In genomic region chr17:50864747-50865059, GRCh38 we compare ENCODE assay signal across 9 cellular contexts. TPM values are rescaled to one million over a fixed set of nuclear protein-coding genes. Genes with fewer than 3 reads are reported as not detected.
DNase-seq lines count a peak whose midpoint lies in the region; ATAC-seq and TF ChIP-seq lines count a peak whose summit lies in the region.
"Had no signal": no experiment of that assay in that cellular context is flagged by ENCODE, and none has a peak within 500 bp of the region (broad histone marks: within the 10 kb centered on the region; RNA-seq: fewer than 3 reads in every experiment).

No MANE protein-coding gene starts in this region.

- H3K36me3 Mint-ChIP-seq in activated CD8-positive, alpha-beta memory T cell treated with anti-CD3 and anti-CD28 coated beads, Interleukin-2, amount 10 ng/mL, durations not matched to agents 7 days and 5 days, result peaks cover 23% of the 10 kb centered on the region

- H3K9me3 ChIP-seq in adrenal gland (replicated peaks in 1 of 3) (no peaks in the 10 kb centered on the region), liver (ENCODE audit: control insufficient read depth in 4 of 4, low read length in 3 of 4) (no peaks in the 10 kb centered on the region), thyroid gland (no peaks in the 10 kb centered on the region)

- H3K4me1 ChIP-seq in adrenal gland (replicated peaks in 1 of 2) (peaks cover 16 to 51% of the 10 kb centered on the region in 2 donors), liver (ENCODE audit: control insufficient read depth in 4 of 4, insufficient read depth in 4 of 4, low read length in 3 of 4) (peaks cover 0 to 32% (median 23%) of the 10 kb centered on the region in 4 donors), thyroid gland (peaks cover 41 to 46% of the 10 kb centered on the region in 2 donors)

- peaks cover 10% of the 10 kb centered on the region for H3K27me3 Mint-ChIP-seq in activated CD8-positive, alpha-beta memory T cell treated with anti-CD3 and anti-CD28 coated beads, Interleukin-2, amount 10 ng/mL, durations not matched to agents 7 days and 5 days

- no peak for TF ChIP-seq RAD21 in liver (IDR thresholded peaks at IDR 0.05)

- H3K27ac ChIP-seq in adrenal gland, result peak overlapping the region; percentile 97 to 100 (median 99)
- peak overlapping the region; percentile 90 to 99 for H3K27ac ChIP-seq in liver (ENCODE audit: low read depth in 1 of 2, low read length in 2 of 2)
- H3K27ac ChIP-seq in thyroid gland, result peak overlapping the region; percentile 99 to 100 (median 100)

- ATAC-seq in activated CD8-positive, alpha-beta memory T cell treated with anti-CD3 and anti-CD28 coated beads, Interleukin-2, amount 10 ng/mL, durations not matched to agents 7 days and 5 days, result no peak
- ATAC-seq in HG03135 (IDR thresholded peaks at IDR 0.05; ENCODE audit: unreplicated experiment) (no peak), HG03354 (IDR thresholded peaks at IDR 0.05; ENCODE audit: poor library complexity, severe bottlenecking, unreplicated experiment) (no peak)

- H3K27me3 ChIP-seq in adrenal gland (no peaks in the 10 kb centered on the region), liver (ENCODE audit: control insufficient read depth in 4 of 4, insufficient read depth in 4 of 4, low read length in 3 of 4) (no peaks in the 10 kb centered on the region), thyroid gland (no peaks in the 10 kb centered on the region)

- CTCF ChIA-PET in activated CD8-positive, alpha-beta memory T cell treated with anti-CD3 and anti-CD28 coated beads, Interleukin-2, amount 10 ng/mL, durations not matched to agents 7 days and 5 days (lab: Charles Lee), result interaction anchor here (0.7 to 8.6 kb wide), 9 partner anchors 12 to 95 kb away, joined by 3 to 78 read pairs (median 4); no protein-coding TSS in a partner anchor

- 6 to 10% (median 8%) methylated on average over 6 of the region's 6 CpGs for WGBS in adrenal gland, 4 donors
- 10% methylated on average over 6 of the region's 6 CpGs for WGBS in liver
- WGBS in thyroid gland, 2 donors, result 3 to 9% methylated on average over 6 of the region's 6 CpGs

- no peak for DNase-seq in activated CD8-positive, alpha-beta memory T cell treated with anti-CD3 and anti-CD28 coated beads, Interleukin-2, amount 10 ng/mL, durations not matched to agents 7 days and 5 days
- DNase-seq in activated CD8-positive, alpha-beta memory T cell treated with anti-CD3 and anti-CD28 coated beads, Interleukin-2, amount 50 U/mL, for 4 hours, result no peak
- DNase-seq in adrenal gland (peak in 2 of 7 donors; percentile 32 to 55), thyroid gland (no peak), NCI-H1105 treated with DMSO at 0.1 percent for 48 hours (lab: John Stamatoyannopoulos, UW) (no peak)

- peaks cover 36% of the 10 kb centered on the region for H3K4me1 Mint-ChIP-seq in activated CD8-positive, alpha-beta memory T cell treated with anti-CD3 and anti-CD28 coated beads, Interleukin-2, amount 10 ng/mL, durations not matched to agents 7 days and 5 days

- H3K36me3 ChIP-seq in adrenal gland (replicated peaks in 1 of 2) (peaks cover 0 to 22% of the 10 kb centered on the region in 2 donors), liver (ENCODE audit: control insufficient read depth in 4 of 4, insufficient read depth in 3 of 4, low read depth in 1 of 4, low read length in 3 of 4) (peaks cover 2 to 14% (median 8%) of the 10 kb centered on the region in 4 donors), thyroid gland (peaks cover 10 to 23% of the 10 kb centered on the region in 2 donors)

- H3K9me3 Mint-ChIP-seq in activated CD8-positive, alpha-beta memory T cell treated with anti-CD3 and anti-CD28 coated beads, Interleukin-2, amount 10 ng/mL, durations not matched to agents 7 days and 5 days (ENCODE audit: low read depth), result no peaks in the 10 kb centered on the region

- H3K27ac Mint-ChIP-seq in activated CD8-positive, alpha-beta memory T cell treated with anti-CD3 and anti-CD28 coated beads, Interleukin-2, amount 10 ng/mL, durations not matched to agents 7 days and 5 days, result peak overlapping the region; percentile 96

- peak overlapping the region; percentile 98 for H3K4me3 Mint-ChIP-seq in activated CD8-positive, alpha-beta memory T cell treated with anti-CD3 and anti-CD28 coated beads, Interleukin-2, amount 10 ng/mL, durations not matched to agents 7 days and 5 days

- peak overlapping the region; percentile 64 to 96 (median 90) for H3K4me3 ChIP-seq in adrenal gland
- H3K4me3 ChIP-seq in liver (ENCODE audit: low read depth in 1 of 3, low read length in 3 of 3), result peak overlapping the region; percentile 77 to 99 (median 99)
- H3K4me3 ChIP-seq in thyroid gland (replicated peaks in 1 of 3), result peak overlapping the region; percentile 28 to 100 (median 79)

- TF ChIP-seq POLR2A in adrenal gland (IDR thresholded peaks at IDR 0.05) (no peak), thyroid gland (IDR thresholded peaks at IDR 0.05) (no peak)

- TF ChIP-seq CTCF in adrenal gland (IDR thresholded peaks at IDR 0.05) (no peak), liver (IDR thresholded peaks at IDR 0.05; ENCODE audit: low read depth, low read length, missing input control) (no peak), thyroid gland (IDR thresholded peaks at IDR 0.05) (no peak)

- intact Hi-C loops in adrenal gland (cut with DNase I) (no loop called here), thyroid gland (cut with DNase I) (loop anchor here (5.0 kb wide), 1 partner anchor 83 kb away; no protein-coding TSS in a partner anchor)

- H3K9ac ChIP-seq in liver (ENCODE audit: low read depth in 1 of 2, low read length in 2 of 2), result peak overlapping the region; percentile 98 to 100

TF ChIP-seq in liver, 16 proteins besides CTCF, POLR2A, EP300 and RAD21 (continues in another document):
- TF ChIP-seq YY1 (IDR thresholded peaks at IDR 0.05), result no peak
- no peak for TF ChIP-seq JUND (IDR thresholded peaks at IDR 0.05)
- no peak for TF ChIP-seq SP1 (IDR thresholded peaks at IDR 0.05)
- TF ChIP-seq RXRA (IDR thresholded peaks at IDR 0.05), result no peak
- no peak for TF ChIP-seq REST (IDR thresholded peaks at IDR 0.05)
- TF ChIP-seq GABPA (IDR thresholded peaks at IDR 0.05 in 1 of 2, conservative IDR thresholded peaks at IDR 0.05 in 1 of 2), result no peak
- no peak for TF ChIP-seq EGR1 (IDR thresholded peaks at IDR 0.05; ENCODE audit: low read depth in 2 of 2)
- no peak for TF ChIP-seq FOXA2 (IDR thresholded peaks at IDR 0.05)
- no peak for TF ChIP-seq ATF3 (IDR thresholded peaks at IDR 0.05)
- TF ChIP-seq FOXA1 (IDR thresholded peaks at IDR 0.05), result no peak
- no peak for TF ChIP-seq HNF4G (IDR thresholded peaks at IDR 0.05)
- TF ChIP-seq ZBTB33 (IDR thresholded peaks at IDR 0.05), result no peak
- TF ChIP-seq HNF4A (conservative IDR thresholded peaks at IDR 0.05), result no peak
- no peak for TF ChIP-seq NR2F2 (IDR thresholded peaks at IDR 0.05)

RNA-seq across cellular contexts. Expression of gene TOB1, which starts 1.5 kb away (rescaled TPM):
- 10 to 100 TPM; 34.1 to 47.5 TPM for total RNA-seq in activated CD8-positive, alpha-beta memory T cell treated with anti-CD3 and anti-CD28 coated beads, Interleukin-2, amount 10 ng/mL, durations not matched to agents 7 days and 5 days
- total RNA-seq in adrenal gland (100 to 1,000 TPM in 4 of 8 donors, 10 to 100 TPM in 4; 29.0 to 332 (median 98.7) TPM), liver (10 to 100 TPM; 10.2 to 28.0 TPM), thyroid gland (10 to 100 TPM; 28.1 to 46.4 (median 31.1) TPM)
- polyA plus RNA-seq in adrenal gland (10 to 100 TPM; 42.9 to 75.4 (median 49.3) TPM), liver (100 to 1,000 TPM in 1 of 2 donors, 10 to 100 TPM in 1; 47.5 to 132 TPM)

RNA-seq across cellular contexts. Expression of gene WFIKKN2, which starts 29.3 kb away (rescaled TPM):
- total RNA-seq in activated CD8-positive, alpha-beta memory T cell treated with anti-CD3 and anti-CD28 coated beads, Interleukin-2, amount 10 ng/mL, durations not matched to agents 7 days and 5 days, result not detected
- 1 to 10 TPM in 7 of 8 donors, under 1 TPM in 1; 0.95 to 2.0 (median 1.4) TPM for total RNA-seq in adrenal gland
- 1 to 10 TPM in 2 of 3 donors, under 1 TPM in 1; 0.81 to 1.4 (median 1.4) TPM for polyA plus RNA-seq in adrenal gland
- under 1 TPM in 1 of 2 donors, not detected in 1; 0.19 TPM for total RNA-seq in liver
- polyA plus RNA-seq in liver, result under 1 TPM; 0.02 to 0.07 TPM
- total RNA-seq in thyroid gland, result under 1 TPM in 1 of 4 donors, not detected in 3; 0.11 TPM
- total RNA-seq: NCI-H460 had no signal
